18 cellular contexts compared by ENCODE assay signal in genomic region chr20:49478266-49478665, GRCh38. TPM values are rescaled to one million over a fixed set of nuclear protein-coding genes. Genes with fewer than 3 reads are reported as not detected.
DNase-seq lines count a peak whose midpoint lies in the region; ATAC-seq and TF ChIP-seq lines count a peak whose summit lies in the region.
"Had no signal": no experiment of that assay in that cellular context is flagged by ENCODE, and none has a peak within 500 bp of the region (broad histone marks: within the 10 kb centered on the region; RNA-seq: fewer than 3 reads in every experiment).

No MANE protein-coding gene starts in this region.

- H2AK5ac ChIP-seq in H9 (ENCODE audit: insufficient read length, low read length) = no peak overlapping the region

- H3K27me3 Mint-ChIP-seq in glutamatergic neuron (ENCODE audit: unreplicated experiment) (peaks cover 17% of the 10 kb centered on the region), H9 (ENCODE audit: low read depth) (peaks cover 19% of the 10 kb centered on the region)

- DNase-seq in NCI-H82 (lab: John Stamatoyannopoulos, UW) (peak; percentile 56), NCI-H82 treated with DMSO at 0.1 percent for 48 hours (lab: John Stamatoyannopoulos, UW; ENCODE audit: unreplicated experiment) (no peak), glutamatergic neuron (peak; percentile 21), right lobe of liver (peak in 2 of 3 donors; percentile 53 to 71), H9 (no peak), EL (no peak), stomach (no peak)
- no peak for DNase-seq in activated CD8-positive, alpha-beta memory T cell treated with anti-CD3 and anti-CD28 coated beads, Interleukin-2, amount 50 U/mL, for 48 hours
- DNase-seq: AML-193; CD8-positive, alpha-beta memory T cell; DND-41; GF-D8; GM23248 had no signal

- H3K4ac ChIP-seq in H9 (ENCODE audit: low read depth, low read length) = no peak overlapping the region

- intact Hi-C loops in right lobe of liver (cut with DNase I) (no loop called here), stomach (cut with DNase I; ENCODE audit: low total_unique reads) (no loop called here)

- no peaks in the 10 kb centered on the region for H3K79me2 ChIP-seq in H9 (ENCODE audit: insufficient read depth, low read length)

- H3K4me1 Mint-ChIP-seq in glutamatergic neuron (ENCODE audit: low read depth, unreplicated experiment) (peaks cover 9% of the 10 kb centered on the region), H9 (peaks cover 4 to 14% of the 10 kb centered on the region in 2 experiments; a peak in 1 of 4 replicates)
- H3K4me1 Mint-ChIP-seq: CD8-positive, alpha-beta memory T cell had no signal

- H3K14ac ChIP-seq in H9 (ENCODE audit: insufficient read depth, low read length) = no peak overlapping the region

- no peak overlapping the region for H2BK120ac ChIP-seq in H9 (ENCODE audit: low read depth, low read length, poor library complexity, severe bottlenecking)

- H2BK15ac ChIP-seq in H9 (ENCODE audit: low read depth, low read length) = no peak overlapping the region

- peaks cover 5% of the 10 kb centered on the region for H3K23me2 ChIP-seq in H9 (ENCODE audit: insufficient read length, low read depth, low read length, poor library complexity, severe bottlenecking)

- H3K18ac ChIP-seq in H9 (ENCODE audit: insufficient read length, low read depth, low read length) = no peak overlapping the region

- no peak overlapping the region for H2AFZ ChIP-seq in H9 (ENCODE audit: low read length)
- H2AFZ ChIP-seq: GM23248 had no signal

- H3K9ac ChIP-seq in H9 (ENCODE audit: extremely low read depth, insufficient read length, low read length) = no peak overlapping the region
- H3K9ac ChIP-seq: BLaER1, GM23248 had no signal

- H4K91ac ChIP-seq in H9 (ENCODE audit: insufficient read length, low read depth, low read length) = no peak overlapping the region

- H3K4me1 ChIP-seq in right lobe of liver (peaks cover 0 to 88% (median 33%) of the 10 kb centered on the region in 4 donors), H9 (ENCODE audit: insufficient read depth, low read length) (no peaks in the 10 kb centered on the region), stomach (peaks cover 11 to 64% (median 30%) of the 10 kb centered on the region in 4 donors)
- H3K4me1 ChIP-seq: BLaER1 had no signal

- TF ChIP-seq EP300 in stomach (IDR thresholded peaks at IDR 0.05) = no peak

- no peak overlapping the region for H2BK12ac ChIP-seq in H9 (ENCODE audit: insufficient read length, low read depth, low read length)

- no peaks in the 10 kb centered on the region for H3K36me3 Mint-ChIP-seq in glutamatergic neuron (ENCODE audit: unreplicated experiment)
- peaks cover 0 to 5% (median 2%) of the 10 kb centered on the region in 3 experiments; a peak in 3 of 7 replicates for H3K36me3 Mint-ChIP-seq in H9 (ENCODE audit: insufficient read depth in 1 of 3, low read depth in 3 of 3)

- no peak overlapping the region for H3K23ac ChIP-seq in H9 (ENCODE audit: insufficient read length, low read depth, low read length)

- peak; percentile 51 to 66 (median 56) for ATAC-seq in right lobe of liver

- H3K56ac ChIP-seq in H9 (ENCODE audit: insufficient read length, low read depth, low read length) = no peak overlapping the region

- H3K4me2 ChIP-seq in H9 (ENCODE audit: insufficient read depth, insufficient read length, low read length) = no peak overlapping the region
- H3K4me2 ChIP-seq: BLaER1 had no signal

- TF ChIP-seq POLR2A in right lobe of liver (IDR thresholded peaks at IDR 0.05) (no peak), stomach (IDR thresholded peaks at IDR 0.05) (no peak)

- H3K27ac Mint-ChIP-seq in glutamatergic neuron (ENCODE audit: unreplicated experiment) (peak overlapping the region; percentile 33), H9 (no peak overlapping the region)
- H3K27ac Mint-ChIP-seq: CD8-positive, alpha-beta memory T cell had no signal

- H4K8ac ChIP-seq in H9 (replicated peaks; ENCODE audit: insufficient read length, low read depth, low read length) = no peak overlapping the region

- H2BK20ac ChIP-seq in H9 (ENCODE audit: low read depth, low read length, poor library complexity, severe bottlenecking) = no peak overlapping the region

- no peak overlapping the region for H4K5ac ChIP-seq in H9 (ENCODE audit: insufficient read length, low read depth, low read length)

- H3K4me3 Mint-ChIP-seq in glutamatergic neuron (ENCODE audit: unreplicated experiment) (no peak overlapping the region), H9 (no peak overlapping the region)
- H3K4me3 Mint-ChIP-seq: CD8-positive, alpha-beta memory T cell had no signal

- 16% methylated on average over 7 of the region's 7 CpGs for WGBS in right lobe of liver (ENCODE audit: insufficient coverage, low coverage, low lambda C conversion rate, missing lambda C conversion rate)
- no CpG with 5 or more reads among the region's 7 CpGs for WGBS in H9 (ENCODE audit: extremely low coverage, insufficient read length, low lambda C conversion rate)
- WGBS in stomach, 5 donors = 38 to 62% (median 58%) methylated on average over 7 of the region's 7 CpGs

- no peak for TF ChIP-seq CTCF in glutamatergic neuron (IDR thresholded peaks at IDR 0.05; ENCODE audit: partially characterized antibody, unreplicated experiment)
- no peak for TF ChIP-seq CTCF in right lobe of liver (IDR thresholded peaks at IDR 0.05)
- no peak for TF ChIP-seq CTCF in H9 (conservative IDR thresholded peaks at IDR 0.05)
- TF ChIP-seq CTCF in stomach (IDR thresholded peaks at IDR 0.05) = no peak

- H3K27me3 ChIP-seq in right lobe of liver (no peaks in the 10 kb centered on the region), H9 (ENCODE audit: insufficient read depth, low read length) (no peaks in the 10 kb centered on the region; the same call in 1 of the 2 replicates), stomach (peaks cover 0 to 42% (median 12%) of the 10 kb centered on the region in 3 donors)

- H3K9me3 Mint-ChIP-seq in glutamatergic neuron (ENCODE audit: unreplicated experiment) = peaks cover 2% of the 10 kb centered on the region
- H3K9me3 Mint-ChIP-seq in H9 = no peaks in the 10 kb centered on the region; a peak in 1 of 5 replicates

- H4K20me1 ChIP-seq in H9 (ENCODE audit: control insufficient read depth, insufficient read depth, insufficient read length) = no peaks in the 10 kb centered on the region

- H3K4me3 ChIP-seq in right lobe of liver (no peak overlapping the region), stomach (no peak overlapping the region)
- H3K4me3 ChIP-seq: BLaER1, GM23248 had no signal

- H3K9me3 ChIP-seq in right lobe of liver (no peaks in the 10 kb centered on the region), H9 (ENCODE audit: control insufficient read depth, low read depth, low read length) (no peaks in the 10 kb centered on the region), stomach (no peaks in the 10 kb centered on the region)
- H3K9me3 ChIP-seq: BLaER1, Caco-2 had no signal

- H3K79me1 ChIP-seq in H9 (ENCODE audit: insufficient read depth, low read depth, low read length, poor library complexity, severe bottlenecking) = no peaks in the 10 kb centered on the region

- H3K27ac ChIP-seq in right lobe of liver = peak overlapping the region in 2 of 3 donors; percentile 43 to 89
- H3K27ac ChIP-seq in H9 (ENCODE audit: insufficient read length, low read depth, low read length) = no peak overlapping the region
- no peak overlapping the region for H3K27ac ChIP-seq in stomach
- H3K27ac ChIP-seq: 22Rv1, BLaER1, GM23248, HL-60 had no signal

- H3K36me3 ChIP-seq in right lobe of liver (no peaks in the 10 kb centered on the region), stomach (no peaks in the 10 kb centered on the region)
- H3K36me3 ChIP-seq: BLaER1 had no signal

- H3T11ph ChIP-seq in H9 (ENCODE audit: low read length) = no peak overlapping the region

- no peak overlapping the region for H2BK5ac ChIP-seq in H9 (ENCODE audit: insufficient read length, low read length)

RNA-seq across cellular contexts. Expression of gene KCNB1, which starts 4.2 kb away (rescaled TPM):
- total RNA-seq in glutamatergic neuron (ENCODE audit: unreplicated experiment) (3.1 TPM), right lobe of liver (1 to 10 TPM; 1.5 to 8.2 (median 3.8) TPM), H9 (2021) (0.42 and 0.68 TPM in 2 replicates), stomach (10 to 100 TPM in 1 of 5 donors, 1 to 10 TPM in 3, under 1 TPM in 1; 0.58 to 21.0 (median 3.5) TPM)
- 1 to 10 TPM in 1 of 3 donors, under 1 TPM in 1, not detected in 1; 0.12 to 1.4 TPM for polyA plus RNA-seq in stomach
- total RNA-seq: A673 had no signal
- polyA plus RNA-seq: CD8-positive, alpha-beta memory T cell had no signal

Comparison
In these comparisons a context has a peak if more than half of its experiments do, and no peak if none do; other contexts are left out.
1. DNase-seq: peak in NCI-H82 (single experiment), glutamatergic neuron (single experiment) and right lobe of liver (2 of 3); none in NCI-H82 treated with DMSO at 0.1 percent for 48 hours (single experiment), H9 (single experiment), EL (single experiment), activated CD8-positive, alpha-beta memory T cell treated with anti-CD3 and anti-CD28 coated beads, Interleukin-2, amount 50 U/mL, for 48 hours (single experiment) and stomach (single experiment).
2. H3K27ac ChIP-seq: peak in right lobe of liver (2 of 3); none in H9 (single experiment) and stomach (0 of 5).